ENCODE assay signal across 17 cellular contexts in genomic region chr7:157896774-157897555, GRCh38.
DNase-seq lines count a peak whose midpoint lies in the region; ATAC-seq and TF ChIP-seq lines count a peak whose summit lies in the region.
"Had no signal": no experiment of that assay in that cellular context is flagged by ENCODE, and none has a peak within 500 bp of the region (broad histone marks: within the 10 kb centered on the region; RNA-seq: fewer than 3 reads in every experiment).

No MANE protein-coding gene starts in this region.

- no peak overlapping the region for H3K4me3 Mint-ChIP-seq in activated naive CD4-positive, alpha-beta T cell treated with anti-CD3 and anti-CD28 coated beads, Interleukin-2, amount 10 ng/mL, durations not matched to agents 7 days and 5 days
- H3K4me3 Mint-ChIP-seq in endodermal cell (no peak overlapping the region), neural crest cell (no peak overlapping the region)
- H3K4me3 Mint-ChIP-seq: CD4-positive, CD25-positive, alpha-beta regulatory T cell had no signal

- peaks cover 4% of the 10 kb centered on the region for H3K9me3 Mint-ChIP-seq in activated naive CD4-positive, alpha-beta T cell treated with anti-CD3 and anti-CD28 coated beads, Interleukin-2, amount 10 ng/mL, durations not matched to agents 7 days and 5 days
- H3K9me3 Mint-ChIP-seq in activated naive CD4-positive, alpha-beta T cell treated with anti-CD3 and anti-CD28 coated beads, Interleukin-2, amount 50 U/mL, for 72 hours: no peaks in the 10 kb centered on the region
- H3K9me3 Mint-ChIP-seq in endodermal cell (no peaks in the 10 kb centered on the region), neural crest cell (no peaks in the 10 kb centered on the region)

- no peak overlapping the region for H3K9ac ChIP-seq in endodermal cell (ENCODE audit: extremely low read depth, low read length, poor library complexity, severe bottlenecking)
- H3K9ac ChIP-seq: BLaER1 treated with 17β-estradiol and CSF1 and Interleukin-3, amounts not matched to agents 10 nM and 100 nM had no signal

- no peaks in the 10 kb centered on the region for H3K36me3 Mint-ChIP-seq in activated naive CD4-positive, alpha-beta T cell treated with anti-CD3 and anti-CD28 coated beads, Interleukin-2, amount 10 ng/mL, durations not matched to agents 7 days and 5 days
- no peaks in the 10 kb centered on the region for H3K36me3 Mint-ChIP-seq in activated naive CD4-positive, alpha-beta T cell treated with anti-CD3 and anti-CD28 coated beads, Interleukin-2, amount 50 U/mL, for 72 hours
- H3K36me3 Mint-ChIP-seq in endodermal cell (ENCODE audit: low read depth) (no peaks in the 10 kb centered on the region), neural crest cell (ENCODE audit: low read depth) (no peaks in the 10 kb centered on the region)

- CTCF ChIA-PET in activated naive CD4-positive, alpha-beta T cell treated with anti-CD3 and anti-CD28 coated beads, Interleukin-2, amount 10 ng/mL, durations not matched to agents 7 days and 5 days (lab: Charles Lee): no interaction called here

- H3K9me3 ChIP-seq in endodermal cell (ENCODE audit: control insufficient read depth, low read length) (peaks cover 76% of the 10 kb centered on the region), tibial artery (no peaks in the 10 kb centered on the region)
- H3K9me3 ChIP-seq: BLaER1 treated with 17β-estradiol and CSF1 and Interleukin-3, amounts not matched to agents 10 nM and 100 nM; HAP-1 had no signal

- peaks cover 16% of the 10 kb centered on the region for H3K27me3 Mint-ChIP-seq in activated naive CD4-positive, alpha-beta T cell treated with anti-CD3 and anti-CD28 coated beads, Interleukin-2, amount 10 ng/mL, durations not matched to agents 7 days and 5 days
- H3K27me3 Mint-ChIP-seq in endodermal cell (ENCODE audit: insufficient read depth): peaks cover 3% of the 10 kb centered on the region
- H3K27me3 Mint-ChIP-seq in neural crest cell (ENCODE audit: low read depth): no peaks in the 10 kb centered on the region

- no peak for ATAC-seq in activated naive CD4-positive, alpha-beta T cell treated with anti-CD3 and anti-CD28 coated beads, Interleukin-2, amount 50 U/mL, for 72 hours
- no peak for ATAC-seq in HG02798 (IDR thresholded peaks at IDR 0.05; ENCODE audit: poor library complexity, unreplicated experiment)

- TF ChIP-seq CTCF in endodermal cell (conservative IDR thresholded peaks at IDR 0.05) (no peak), neural crest cell (conservative IDR thresholded peaks at IDR 0.05) (no peak), tibial artery (IDR thresholded peaks at IDR 0.05) (no peak)

- H3K36me3 ChIP-seq in endodermal cell (ENCODE audit: control insufficient read depth, insufficient read depth, low read length): no peaks in the 10 kb centered on the region
- no peaks in the 10 kb centered on the region for H3K36me3 ChIP-seq in tibial artery
- H3K36me3 ChIP-seq: BLaER1 treated with 17β-estradiol and CSF1 and Interleukin-3, amounts not matched to agents 10 nM and 100 nM; HAP-1 had no signal

- H3K4me1 ChIP-seq in endodermal cell (ENCODE audit: control insufficient read depth, insufficient read depth, low read length): no peaks in the 10 kb centered on the region
- H3K4me1 ChIP-seq in tibial artery: no peaks in the 10 kb centered on the region
- H3K4me1 ChIP-seq: HAP-1 had no signal

- DNase-seq in activated naive CD4-positive, alpha-beta T cell treated with anti-CD3 and anti-CD28 coated beads, Interleukin-2, amount 10 ng/mL, durations not matched to agents 7 days and 5 days: peak; percentile 9
- DNase-seq in activated naive CD4-positive, alpha-beta T cell treated with anti-CD3 and anti-CD28 coated beads, Interleukin-2, amount 50 U/mL, for 72 hours (ENCODE audit: low spot score in 2 of 2): no peak
- peak; percentile 35 for DNase-seq in endodermal cell
- DNase-seq in neural crest cell (ENCODE audit: low read depth, low spot score): no peak
- peak; percentile 10 to 64 for DNase-seq in tibial artery
- no peak for DNase-seq in medulla oblongata (ENCODE audit: extremely low spot score)
- DNase-seq in occipital lobe (lab: John Stamatoyannopoulos, UW): no peak
- DNase-seq: ACHN; Calu3; CD4-positive, CD25-positive, alpha-beta regulatory T cell; DND-41; GDM1; GOT3 had no signal

- H3K4me1 Mint-ChIP-seq in activated naive CD4-positive, alpha-beta T cell treated with anti-CD3 and anti-CD28 coated beads, Interleukin-2, amount 10 ng/mL, durations not matched to agents 7 days and 5 days: no peaks in the 10 kb centered on the region
- H3K4me1 Mint-ChIP-seq in endodermal cell (peaks cover 9% of the 10 kb centered on the region), neural crest cell (peaks cover 14% of the 10 kb centered on the region)

- no peak overlapping the region for H3K27ac Mint-ChIP-seq in activated naive CD4-positive, alpha-beta T cell treated with anti-CD3 and anti-CD28 coated beads, Interleukin-2, amount 10 ng/mL, durations not matched to agents 7 days and 5 days
- no peak overlapping the region for H3K27ac Mint-ChIP-seq in activated naive CD4-positive, alpha-beta T cell treated with anti-CD3 and anti-CD28 coated beads, Interleukin-2, amount 50 U/mL, for 72 hours
- H3K27ac Mint-ChIP-seq in endodermal cell (no peak overlapping the region), neural crest cell (ENCODE audit: unreplicated experiment) (peak overlapping the region; percentile 62)
- H3K27ac Mint-ChIP-seq: CD4-positive, CD25-positive, alpha-beta regulatory T cell had no signal

- no peaks in the 10 kb centered on the region for H3K27me3 ChIP-seq in endodermal cell (ENCODE audit: control insufficient read depth, insufficient read depth, low read length, poor library complexity, severe bottlenecking)
- H3K27me3 ChIP-seq in tibial artery: peaks cover 0 to under 1% of the 10 kb centered on the region in 2 donors
- H3K27me3 ChIP-seq: BLaER1 treated with 17β-estradiol and CSF1 and Interleukin-3, amounts not matched to agents 10 nM and 100 nM had no signal

- H3K4me3 ChIP-seq in endodermal cell (ENCODE audit: low read length): no peak overlapping the region
- H3K4me3 ChIP-seq in tibial artery: no peak overlapping the region
- H3K4me3 ChIP-seq: BLaER1 treated with 17β-estradiol and CSF1 and Interleukin-3, amounts not matched to agents 10 nM and 100 nM; HAP-1 had no signal

- H3K27ac ChIP-seq in endodermal cell (ENCODE audit: low read depth, low read length) (no peak overlapping the region), tibial artery (no peak overlapping the region)
- H3K27ac ChIP-seq: BLaER1 treated with 17β-estradiol and CSF1 and Interleukin-3, amounts not matched to agents 10 nM and 100 nM; HL-60 had no signal

- intact Hi-C loops in tibial artery (cut with DNase I; ENCODE audit: low total_unique reads): no loop called here

- 88 to 89% methylated on average over 16 to 26 of the region's 26 CpGs for WGBS in endodermal cell (ENCODE audit: insufficient coverage in 1 of 2, insufficient read length in 1 of 2), 2 experiments

Comparison
In these comparisons a context has a peak if more than half of its experiments do, and no peak if none do; other contexts are left out.
1. DNase-seq: peak in activated naive CD4-positive, alpha-beta T cell treated with anti-CD3 and anti-CD28 coated beads, Interleukin-2, amount 10 ng/mL, durations not matched to agents 7 days and 5 days (single experiment), endodermal cell (single experiment) and tibial artery (2 of 2); none in activated naive CD4-positive, alpha-beta T cell treated with anti-CD3 and anti-CD28 coated beads, Interleukin-2, amount 50 U/mL, for 72 hours (0 of 2), neural crest cell (single experiment), medulla oblongata (single experiment) and occipital lobe (single experiment).